ENCODE assay signal across 8 cellular contexts in genomic region chr16:4371481-4372314, GRCh38. TPM values are rescaled to one million over a fixed set of nuclear protein-coding genes. Genes with fewer than 3 reads are reported as not detected.
DNase-seq lines count a peak whose midpoint lies in the region; ATAC-seq and TF ChIP-seq lines count a peak whose summit lies in the region.

TSS of gene VASN (plus strand) at chr16:4371848. CDS start at chr16:4380878, 9,030 bp downstream.

- ATAC-seq in GM18505 (IDR thresholded peaks at IDR 0.05; ENCODE audit: unreplicated experiment) (no peak), GM18520 (IDR thresholded peaks at IDR 0.05; ENCODE audit: unreplicated experiment) (no peak), GM21786 (IDR thresholded peaks at IDR 0.05; ENCODE audit: unreplicated experiment) (no peak)

- TF ChIP-seq POLR2A in GM18505 (IDR thresholded peaks at IDR 0.05; ENCODE audit: borderline replicate concordance, extremely low read depth, insufficient read depth, insufficient read length) = peak; percentile 52

- peak; percentile 73 for DNase-seq in HT-29 (ENCODE audit: low spot score)
- peak; percentile 49 to 57 for DNase-seq in activated CD4-positive, alpha-beta T cell treated with anti-CD3 and anti-CD28 coated beads for 24 hours (ENCODE audit: low read depth in 2 of 2)
- DNase-seq in cerebellar cortex (ENCODE audit: low spot score) = peak; percentile 71
- DNase-seq in kidney glomerular epithelial cell (lab: John Stamatoyannopoulos, UW) = peak; percentile 23
- peak; percentile 24 to 62 for DNase-seq in stimulated activated CD4-positive, alpha-beta T cell treated with anti-CD3 and anti-CD28 coated beads, Interleukin-15, amount 100 ng/mL, for 48 hours (ENCODE audit: low read depth in 2 of 2)

RNA-seq across cellular contexts. Expression of gene VASN, which starts in this region (rescaled TPM):
- 1.8 and 2.2 TPM in 2 replicates for total RNA-seq in HT-29 (2014; rRNA removed; shearing (Covaris generic))

Comparison
In these comparisons a context has a peak if more than half of its experiments do, and no peak if none do; other contexts are left out.
1. DNase-seq: peak in every context shown above with its lines; median percentile 73 in HT-29; 71 in cerebellar cortex; 53 in activated CD4-positive, alpha-beta T cell treated with anti-CD3 and anti-CD28 coated beads for 24 hours; 43 in stimulated activated CD4-positive, alpha-beta T cell treated with anti-CD3 and anti-CD28 coated beads, Interleukin-15, amount 100 ng/mL, for 48 hours; 23 in kidney glomerular epithelial cell.